1 cellular context compared by ENCODE assay signal in the genomic region with DNA sequence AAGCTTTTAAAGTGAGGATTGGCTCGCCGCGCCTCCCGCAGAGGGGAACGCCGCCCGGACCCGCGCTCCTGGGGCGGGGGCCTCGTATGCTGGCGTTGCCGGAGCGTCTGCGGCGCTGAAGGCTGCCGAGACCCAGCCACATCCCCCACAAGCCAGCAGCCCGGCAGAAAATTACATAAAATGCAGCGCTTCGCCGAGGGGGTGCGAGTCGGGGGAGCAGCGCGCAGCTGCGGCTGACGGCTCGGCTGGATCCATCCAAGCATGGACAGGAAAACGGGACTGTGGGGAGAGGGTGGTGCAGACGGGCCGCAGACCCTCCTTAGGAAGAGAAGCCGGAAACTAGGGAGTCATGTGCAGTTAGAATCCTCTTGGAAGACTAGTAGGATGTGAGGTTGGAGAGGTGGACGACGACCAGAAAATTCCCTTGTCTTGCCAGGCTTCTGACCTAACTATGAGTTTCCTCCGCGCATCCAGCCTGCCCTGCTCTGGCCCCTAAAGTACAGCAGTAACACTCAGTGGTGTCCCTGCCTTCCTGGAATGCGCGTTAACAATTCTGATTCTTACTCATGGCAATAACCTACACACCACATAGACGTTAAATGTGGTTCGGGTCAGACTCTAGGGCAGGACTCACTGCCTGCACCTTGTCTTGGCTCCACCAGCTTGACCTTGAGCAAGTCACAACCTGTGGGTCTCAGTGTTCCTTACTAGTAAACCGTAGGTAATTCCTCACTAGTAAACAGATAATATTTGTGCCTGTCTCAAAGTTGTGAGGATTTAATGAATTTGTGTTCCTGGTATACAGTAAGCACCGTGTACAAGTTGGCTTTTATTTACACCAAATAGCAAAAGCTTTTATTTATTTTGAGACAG.
TF ChIP-seq lines count a peak whose summit lies in the region.

No MANE protein-coding gene starts in this region.

TF ChIP-seq in GM23338, 12 proteins besides CTCF, POLR2A, EP300 and RAD21:
- TF ChIP-seq, protein P1, sequence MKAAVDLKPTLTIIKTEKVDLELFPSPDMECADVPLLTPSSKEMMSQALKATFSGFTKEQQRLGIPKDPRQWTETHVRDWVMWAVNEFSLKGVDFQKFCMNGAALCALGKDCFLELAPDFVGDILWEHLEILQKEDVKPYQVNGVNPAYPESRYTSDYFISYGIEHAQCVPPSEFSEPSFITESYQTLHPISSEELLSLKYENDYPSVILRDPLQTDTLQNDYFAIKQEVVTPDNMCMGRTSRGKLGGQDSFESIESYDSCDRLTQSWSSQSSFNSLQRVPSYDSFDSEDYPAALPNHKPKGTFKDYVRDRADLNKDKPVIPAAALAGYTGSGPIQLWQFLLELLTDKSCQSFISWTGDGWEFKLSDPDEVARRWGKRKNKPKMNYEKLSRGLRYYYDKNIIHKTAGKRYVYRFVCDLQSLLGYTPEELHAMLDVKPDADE (IDR thresholded peaks at IDR 0.05): no peak
- no peak for TF ChIP-seq STAT1 (IDR thresholded peaks at IDR 0.05; ENCODE audit: unreplicated experiment)
TF ChIP-seq in GM23338: peak in this region for 0.
